In the genomic region with DNA sequence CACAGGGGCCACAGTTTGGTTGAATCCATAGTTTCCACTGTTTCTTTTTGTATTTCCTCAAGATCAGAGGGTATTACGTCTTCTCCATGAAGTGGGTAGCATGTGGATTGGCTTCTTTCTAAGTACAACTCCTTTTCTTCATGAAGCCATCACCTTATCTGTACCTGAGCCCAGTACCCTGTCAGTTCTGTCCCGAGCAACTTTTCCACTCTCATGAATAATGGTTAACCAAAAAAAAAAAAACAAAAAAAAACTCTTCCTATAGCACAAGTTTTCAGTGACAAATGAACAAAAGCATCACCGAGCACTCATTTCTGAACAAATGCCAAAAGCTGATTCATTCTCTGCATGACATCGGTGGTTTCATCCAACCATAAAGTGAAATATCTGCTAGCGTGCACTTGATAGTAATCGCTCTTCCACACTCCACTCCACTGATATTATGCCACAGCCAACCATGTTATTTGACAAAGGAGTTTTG, we compare ENCODE assay signal across 10 cellular contexts. TPM values are rescaled to one million over a fixed set of nuclear protein-coding genes. Genes with fewer than 3 reads are reported as not detected.
DNase-seq lines count a peak whose midpoint lies in the region; ATAC-seq and TF ChIP-seq lines count a peak whose summit lies in the region.
"Had no signal": no experiment of that assay in that cellular context is flagged by ENCODE, and none has a peak within 500 bp of the region (broad histone marks: within the 10 kb centered on the region; RNA-seq: fewer than 3 reads in every experiment).

No MANE protein-coding gene starts in this region.

- DNase-seq in AG08395 (ENCODE audit: low spot score), result peak; percentile 77
- DNase-seq in HFFc6, result peak; percentile 94
- peak; percentile 58 for DNase-seq in SK-N-MC (ENCODE audit: low read depth, low spot score)
- peak; percentile 59 for DNase-seq in fibroblast of villous mesenchyme (ENCODE audit: low read depth)
- no peak for DNase-seq in suprapubic skin (ENCODE audit: low spot score in 2 of 2)
- no peak for DNase-seq in 8988T

- H3K4me3 Mint-ChIP-seq in HFFc6, result peak overlapping the region; percentile 51
- no peak overlapping the region for H3K4me3 Mint-ChIP-seq in stimulated activated memory B cell treated with anti-CD40 and anti-IgM and Interleukin-4, amounts not matched to agents 10 μg/mL and 1 μg/mL and 100 μg/mL, for 72 hours
- H3K4me3 Mint-ChIP-seq: GM23338; T-helper 1 cell treated with Interleukin-12 subunit alpha and Interleukin-12 subunit beta and Interleukin-4 antibody, amounts not matched to agents 30 μg/mL and 1 μg/mL, for 36 hours had no signal

- H3K27ac ChIP-seq in SK-N-MC (peak overlapping the region; percentile 58; the same call in 1 of the 2 replicates), suprapubic skin (no peak overlapping the region)

- peaks cover 64% of the 10 kb centered on the region for H3K4me1 Mint-ChIP-seq in HFFc6 (ENCODE audit: low read depth)
- H3K4me1 Mint-ChIP-seq in stimulated activated memory B cell treated with anti-CD40 and anti-IgM and Interleukin-4, amounts not matched to agents 10 μg/mL and 1 μg/mL and 100 μg/mL, for 72 hours, result no peaks in the 10 kb centered on the region

- ATAC-seq in GM21619 (IDR thresholded peaks at IDR 0.05; ENCODE audit: unreplicated experiment), result no peak
- ATAC-seq in stimulated activated memory B cell treated with anti-CD40 and anti-IgM and Interleukin-4, amounts not matched to agents 10 μg/mL and 1 μg/mL and 100 μg/mL, for 72 hours, result no peak
- ATAC-seq: GM23338 had no signal

- no peak for TF ChIP-seq CTCF in HFFc6 (IDR thresholded peaks at IDR 0.05)
- TF ChIP-seq CTCF in fibroblast of villous mesenchyme (IDR thresholded peaks at IDR 0.05; ENCODE audit: insufficient read depth, low read depth, low read length), result no peak
- TF ChIP-seq CTCF in suprapubic skin (IDR thresholded peaks at IDR 0.05), result no peak

- 23% methylated on average over 6 of the region's 6 CpGs for WGBS in suprapubic skin

- H3K27me3 ChIP-seq in suprapubic skin, result peaks cover 6% of the 10 kb centered on the region

- TF ChIP-seq POLR2A in suprapubic skin (IDR thresholded peaks at IDR 0.05), result no peak

- no peaks in the 10 kb centered on the region; the same call in 1 of the 2 replicates for H3K27me3 Mint-ChIP-seq in HFFc6 (ENCODE audit: insufficient read depth)
- H3K27me3 Mint-ChIP-seq in stimulated activated memory B cell treated with anti-CD40 and anti-IgM and Interleukin-4, amounts not matched to agents 10 μg/mL and 1 μg/mL and 100 μg/mL, for 72 hours, result peaks cover 23% of the 10 kb centered on the region

- no peaks in the 10 kb centered on the region for H3K9me3 Mint-ChIP-seq in HFFc6
- peaks cover 3% of the 10 kb centered on the region for H3K9me3 Mint-ChIP-seq in stimulated activated memory B cell treated with anti-CD40 and anti-IgM and Interleukin-4, amounts not matched to agents 10 μg/mL and 1 μg/mL and 100 μg/mL, for 72 hours
- H3K9me3 Mint-ChIP-seq: GM23338 had no signal

- peak overlapping the region; percentile 72 for H3K27ac Mint-ChIP-seq in HFFc6
- H3K27ac Mint-ChIP-seq in stimulated activated memory B cell treated with anti-CD40 and anti-IgM and Interleukin-4, amounts not matched to agents 10 μg/mL and 1 μg/mL and 100 μg/mL, for 72 hours, result no peak overlapping the region
- H3K27ac Mint-ChIP-seq: GM23338; T-helper 1 cell treated with Interleukin-12 subunit alpha and Interleukin-12 subunit beta and Interleukin-4 antibody, amounts not matched to agents 30 μg/mL and 1 μg/mL, for 36 hours had no signal

- peaks cover 3% of the 10 kb centered on the region for H3K4me1 ChIP-seq in suprapubic skin

- 0 out of 2 replicates have a peak, but pooled peaks cover 4% of the 10 kb centered on the region for H3K36me3 Mint-ChIP-seq in HFFc6 (ENCODE audit: low read depth)
- H3K36me3 Mint-ChIP-seq in stimulated activated memory B cell treated with anti-CD40 and anti-IgM and Interleukin-4, amounts not matched to agents 10 μg/mL and 1 μg/mL and 100 μg/mL, for 72 hours, result no peaks in the 10 kb centered on the region

- TF ChIP-seq EP300 in suprapubic skin (IDR thresholded peaks at IDR 0.05), result no peak

- H3K9ac ChIP-seq in SK-N-MC (ENCODE audit: insufficient read length), result no peak overlapping the region

- H3K4me3 ChIP-seq in SK-N-MC, result peak overlapping the region; percentile 25
- no peak overlapping the region for H3K4me3 ChIP-seq in fibroblast of villous mesenchyme (ENCODE audit: low read depth, low read length)
- no peak overlapping the region for H3K4me3 ChIP-seq in suprapubic skin
- H3K4me3 ChIP-seq: GM23338 had no signal

- H3K9me3 ChIP-seq in SK-N-MC (ENCODE audit: low read depth, low read length) (no peaks in the 10 kb centered on the region), suprapubic skin (no peaks in the 10 kb centered on the region)

- no peaks in the 10 kb centered on the region for H3K36me3 ChIP-seq in SK-N-MC (ENCODE audit: insufficient read depth, low read length)
- H3K36me3 ChIP-seq in suprapubic skin, result no peaks in the 10 kb centered on the region

RNA-seq across cellular contexts. Expression of a gene that starts 6.8 kb away (rescaled TPM):
- total RNA-seq in HFFc6 (2021; fragmentation: NEBNext Ultra II Directional; extraction: Animal tissue kit (Norgen Biotek cat#: 25700)), result 10 to 100 TPM in 5 of 6 experiments, 1 to 10 TPM in 1; 9.9 to 15.8 (median 12.3) TPM
- total RNA-seq in fibroblast of villous mesenchyme (13.9 and 21.2 TPM in 2 replicates), suprapubic skin (1 to 10 TPM; 3.4 to 6.2 (median 4.7) TPM)

RNA-seq across cellular contexts. Expression of a gene that starts 53.0 kb away (rescaled TPM):
- total RNA-seq in HFFc6 (2021; fragmentation: NEBNext Ultra II Directional; extraction: Animal tissue kit (Norgen Biotek cat#: 25700)), result 1 to 10 TPM; 1.4 to 4.3 (median 3.8) TPM
- total RNA-seq in fibroblast of villous mesenchyme (8.7 and 13.0 TPM in 2 replicates), suprapubic skin (1 to 10 TPM; 2.0 to 6.7 (median 3.1) TPM)

Comparison
In these comparisons a context has a peak if more than half of its experiments do, and no peak if none do; other contexts are left out.
1. DNase-seq: peak in AG08395 (single experiment), HFFc6 (single experiment), SK-N-MC (single experiment) and fibroblast of villous mesenchyme (single experiment); none in suprapubic skin (0 of 2) and 8988T (single experiment).